In genomic region chr9:88949425-88949824, GRCh38 we compare ENCODE assay signal across 9 cellular contexts. TPM values are rescaled to one million over a fixed set of nuclear protein-coding genes. Genes with fewer than 3 reads are reported as not detected.
DNase-seq lines count a peak whose midpoint lies in the region; ATAC-seq lines count a peak whose summit lies in the region.
"Had no signal": no experiment of that assay in that cellular context is flagged by ENCODE, and none has a peak within 500 bp of the region (broad histone marks: within the 10 kb centered on the region; RNA-seq: fewer than 3 reads in every experiment).

No MANE protein-coding gene starts in this region.

- no peaks in the 10 kb centered on the region for H3K9me3 ChIP-seq in MG63

- no peaks in the 10 kb centered on the region for H3K36me3 ChIP-seq in MG63

- DNase-seq in AG08396 (ENCODE audit: low spot score) (peak; percentile 15), NCI-H146 (lab: John Stamatoyannopoulos, UW) (peak; percentile 54), ecto neural progenitor cell (ENCODE audit: low spot score) (peak; percentile 42), lung microvascular endothelial cell (ENCODE audit: low read depth in 2 of 2) (peak; percentile 46 to 82), MG63 (no peak), posterior vena cava (ENCODE audit: low spot score) (no peak)
- DNase-seq: RPMI8226 had no signal

- no peaks in the 10 kb centered on the region for H3K27me3 ChIP-seq in MG63

- ATAC-seq in GM19467 (IDR thresholded peaks at IDR 0.05; ENCODE audit: unreplicated experiment) (no peak), GM18858 (IDR thresholded peaks at IDR 0.05; ENCODE audit: unreplicated experiment) (no peak)

- intact Hi-C loops in posterior vena cava (cut with DNase I), result no loop called here

- no peak overlapping the region for H3K4me3 ChIP-seq in MG63

RNA-seq across cellular contexts. Expression of gene S1PR3, which starts 41.8 kb away (rescaled TPM):
- total RNA-seq in lung microvascular endothelial cell, result 0.40 and 2.2 TPM in 2 replicates
- total RNA-seq in MG63 (2014; rRNA removed; shearing (Covaris generic); ENCODE audit: low replicate concordance), result 38.7 and 45.1 TPM in 2 replicates
- 100 to 1,000 TPM in 1 of 2 donors, 10 to 100 TPM in 1; 90.5 to 208 TPM for total RNA-seq in posterior vena cava

Comparison
In these comparisons a context has a peak if more than half of its experiments do, and no peak if none do; other contexts are left out.
1. DNase-seq: peak in AG08396 (single experiment), NCI-H146 (single experiment), ecto neural progenitor cell (single experiment) and lung microvascular endothelial cell (2 of 2); none in MG63 (single experiment) and posterior vena cava (single experiment).
2. RNA of gene S1PR3, which starts 41.8 kb away (total RNA-seq): 90.5 to 208 TPM in posterior vena cava and 38.7 to 45.1 TPM in MG63; 0.40 to 2.2 TPM in lung microvascular endothelial cell; every median in the first group is over 10 times any median in the second.